Comparison of ENCODE assay signal across 15 cellular contexts in the genomic region with DNA sequence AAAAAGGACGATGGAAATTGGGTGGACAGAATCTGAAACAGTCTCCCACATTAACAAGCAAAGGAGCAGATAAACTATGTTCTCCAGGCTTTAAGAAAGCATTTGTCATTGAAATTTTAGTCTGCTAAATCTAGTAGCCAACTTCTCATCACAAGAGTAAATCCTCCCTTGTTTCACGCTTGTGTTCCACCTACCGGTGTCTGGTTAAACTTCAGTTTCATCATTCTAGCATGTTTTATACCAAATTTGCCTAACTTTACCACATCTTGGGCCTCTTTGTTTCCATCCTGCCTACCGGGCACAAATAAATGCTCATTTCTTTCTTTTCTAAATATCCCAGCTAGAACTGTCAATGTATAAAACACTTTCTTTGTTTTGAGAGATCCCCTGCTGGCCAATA. TPM values are rescaled to one million over a fixed set of nuclear protein-coding genes. Genes with fewer than 3 reads are reported as not detected.
DNase-seq lines count a peak whose midpoint lies in the region; ATAC-seq and TF ChIP-seq lines count a peak whose summit lies in the region.
"Had no signal": no experiment of that assay in that cellular context is flagged by ENCODE, and none has a peak within 500 bp of the region (broad histone marks: within the 10 kb centered on the region; RNA-seq: fewer than 3 reads in every experiment).

No MANE protein-coding gene starts in this region.

- no peaks in the 10 kb centered on the region for H3K27me3 Mint-ChIP-seq in activated T-cell treated with anti-CD3 and anti-CD28 coated beads, Interleukin-2, amount 50 U/mL, for 4 hours (ENCODE audit: low read depth)
- H3K27me3 Mint-ChIP-seq: naive thymus-derived CD8-positive, alpha-beta T cell had no signal

- H3K4me3 ChIP-seq in effector memory CD4-positive, alpha-beta T cell (ENCODE audit: insufficient read depth, low read depth, low read length, poor library complexity, severe bottlenecking) = no peak overlapping the region

- H3K9me3 Mint-ChIP-seq in activated T-cell treated with anti-CD3 and anti-CD28 coated beads, Interleukin-2, amount 50 U/mL, for 4 hours = no peaks in the 10 kb centered on the region
- H3K9me3 Mint-ChIP-seq: activated T-helper 1 cell treated with anti-CD3 and anti-CD28 coated beads, Interleukin-12 subunit alpha, Interleukin-12 subunit beta, Interleukin-2, Interleukin-4 antibody, amounts not matched to agents 30 ng/mL and 10 ng/mL and 1 ng/mL, durations not matched to agents 14 hours and 24 hours and 36 hours; naive thymus-derived CD8-positive, alpha-beta T cell had no signal

- H3K9me3 ChIP-seq in effector memory CD4-positive, alpha-beta T cell (ENCODE audit: control insufficient read depth, low read length) = no peaks in the 10 kb centered on the region

- peaks cover 3% of the 10 kb centered on the region for H3K4me1 ChIP-seq in effector memory CD4-positive, alpha-beta T cell (ENCODE audit: control insufficient read depth, insufficient read depth, low read length, poor library complexity, severe bottlenecking)

- peaks cover 30% of the 10 kb centered on the region for H3K4me1 Mint-ChIP-seq in activated T-cell treated with anti-CD3 and anti-CD28 coated beads, Interleukin-2, amount 50 U/mL, for 4 hours (ENCODE audit: low read depth)

- DNase-seq in germinal center (ENCODE audit: low spot score) (peak; percentile 55), COLO668 (lab: John Stamatoyannopoulos, UW; ENCODE audit: unreplicated experiment) (no peak), ureter (ENCODE audit: low spot score) (no peak)
- no peak for DNase-seq in effector memory CD4-positive, alpha-beta T cell
- no peak for DNase-seq in activated T-cell treated with anti-CD3 and anti-CD28 coated beads, Interleukin-2, amount 50 U/mL, for 4 hours
- DNase-seq: activated CD4-positive, alpha-beta T cell treated with anti-CD3 and anti-CD28 coated beads for 48 hours; aorta; naive thymus-derived CD8-positive, alpha-beta T cell; stimulated activated CD4-positive, alpha-beta T cell treated with anti-CD3 and anti-CD28 coated beads, Interleukin-4, amount 100 ng/mL, for 4 hours; stimulated activated naive CD8-positive, alpha-beta T cell treated with anti-CD3 and anti-CD28 coated beads, Interleukin-15, Interleukin-2, amounts not matched to agents 100 U/mL and 50 U/mL, for 24 hours; T-helper 1 cell had no signal

- ATAC-seq in GM21367 (IDR thresholded peaks at IDR 0.05; ENCODE audit: unreplicated experiment) = peak; percentile 36
- ATAC-seq in HG03442 (IDR thresholded peaks at IDR 0.05; ENCODE audit: unreplicated experiment) = peak; percentile 47
- ATAC-seq in activated T-cell treated with anti-CD3 and anti-CD28 coated beads, Interleukin-2, amount 50 U/mL, for 4 hours = no peak
- ATAC-seq: naive thymus-derived CD8-positive, alpha-beta T cell; stimulated activated naive CD8-positive, alpha-beta T cell treated with anti-CD3 and anti-CD28 coated beads, Interleukin-15, Interleukin-2, amounts not matched to agents 100 U/mL and 50 U/mL, for 24 hours had no signal

- no peaks in the 10 kb centered on the region for H3K27me3 ChIP-seq in effector memory CD4-positive, alpha-beta T cell (replicated peaks; ENCODE audit: control insufficient read depth, insufficient read depth, low read length, poor library complexity, severe bottlenecking)

- H3K36me3 Mint-ChIP-seq in activated T-cell treated with anti-CD3 and anti-CD28 coated beads, Interleukin-2, amount 50 U/mL, for 4 hours (ENCODE audit: insufficient read depth) = peaks cover 10% of the 10 kb centered on the region

- peaks cover 10% of the 10 kb centered on the region for H3K36me3 ChIP-seq in effector memory CD4-positive, alpha-beta T cell (ENCODE audit: control insufficient read depth, insufficient read depth, low read length)

- H3K27ac ChIP-seq in effector memory CD4-positive, alpha-beta T cell (ENCODE audit: insufficient read depth, low read length, poor library complexity, severe bottlenecking) = no peak overlapping the region

- TF ChIP-seq CTCF in GM12873 (IDR thresholded peaks at IDR 0.05; ENCODE audit: insufficient read depth, low read depth, low read length, missing control alignments) = peak; percentile 59

- no peak overlapping the region for H3K4me3 Mint-ChIP-seq in activated T-cell treated with anti-CD3 and anti-CD28 coated beads, Interleukin-2, amount 50 U/mL, for 4 hours
- H3K4me3 Mint-ChIP-seq: activated T-helper 1 cell treated with anti-CD3 and anti-CD28 coated beads, Interleukin-12 subunit alpha, Interleukin-12 subunit beta, Interleukin-2, Interleukin-4 antibody, amounts not matched to agents 30 ng/mL and 10 ng/mL and 1 ng/mL, durations not matched to agents 14 hours and 24 hours and 36 hours; naive thymus-derived CD8-positive, alpha-beta T cell had no signal

RNA-seq across cellular contexts. Expression of a gene that starts 5.8 kb away (rescaled TPM):
- total RNA-seq in activated T-cell treated with anti-CD3 and anti-CD28 coated beads, Interleukin-2, amount 50 U/mL, for 4 hours = 10 to 100 TPM; 13.2 to 15.8 (median 14.7) TPM
- total RNA-seq in ureter = 55.7 TPM

RNA-seq across cellular contexts. Expression of a gene that starts 38.7 kb away (rescaled TPM):
- total RNA-seq in activated T-cell treated with anti-CD3 and anti-CD28 coated beads, Interleukin-2, amount 50 U/mL, for 4 hours = under 1 TPM in 2 of 3 donors, not detected in 1; 0.11 to 0.61 TPM
- 3.6 TPM for total RNA-seq in ureter
- total RNA-seq: activated T-helper 1 cell treated with anti-CD3 and anti-CD28 coated beads, Interleukin-12 subunit alpha, Interleukin-12 subunit beta, Interleukin-2, Interleukin-4 antibody, amounts not matched to agents 30 ng/mL and 10 ng/mL and 1 ng/mL, durations not matched to agents 14 hours and 24 hours and 36 hours; naive thymus-derived CD8-positive, alpha-beta T cell had no signal

RNA-seq across cellular contexts. Expression of a gene that starts 56.0 kb away (rescaled TPM):
- 1 to 10 TPM in 2 of 3 donors, under 1 TPM in 1; 0.87 to 1.7 (median 1.5) TPM for total RNA-seq in activated T-cell treated with anti-CD3 and anti-CD28 coated beads, Interleukin-2, amount 50 U/mL, for 4 hours
- 4.0 TPM for total RNA-seq in ureter

Comparison
In these comparisons a context has a peak if more than half of its experiments do, and no peak if none do; other contexts are left out.
1. ATAC-seq: peak in GM21367 (single experiment) and HG03442 (single experiment); none in activated T-cell treated with anti-CD3 and anti-CD28 coated beads, Interleukin-2, amount 50 U/mL, for 4 hours (0 of 2).